Comparison of ENCODE assay signal across 1 cellular context in the genomic region with DNA sequence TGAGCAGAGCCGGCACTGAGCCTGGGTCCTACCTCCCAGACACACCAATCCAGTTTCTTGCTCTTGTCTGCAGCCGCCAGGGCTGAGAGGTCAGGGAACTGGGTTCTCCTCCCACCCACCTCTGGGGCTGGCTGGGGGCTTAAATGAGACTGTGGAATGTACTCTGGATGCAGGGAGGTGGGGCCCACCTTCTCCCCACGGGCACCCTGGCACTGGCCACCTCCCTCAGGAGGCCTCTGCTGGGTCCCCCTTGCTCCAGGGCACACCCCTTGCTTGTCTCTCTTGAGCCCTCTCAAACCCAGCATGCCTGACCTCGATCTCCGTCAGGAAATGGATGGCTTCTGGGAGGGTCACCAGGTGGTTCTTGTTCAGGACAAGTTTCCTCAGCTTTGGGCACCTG.
TF ChIP-seq lines count a peak whose summit lies in the region.

No MANE protein-coding gene starts in this region.

TF ChIP-seq in HEK293, 187 proteins besides CTCF, POLR2A, EP300 and RAD21:
- TF ChIP-seq, protein P1, sequence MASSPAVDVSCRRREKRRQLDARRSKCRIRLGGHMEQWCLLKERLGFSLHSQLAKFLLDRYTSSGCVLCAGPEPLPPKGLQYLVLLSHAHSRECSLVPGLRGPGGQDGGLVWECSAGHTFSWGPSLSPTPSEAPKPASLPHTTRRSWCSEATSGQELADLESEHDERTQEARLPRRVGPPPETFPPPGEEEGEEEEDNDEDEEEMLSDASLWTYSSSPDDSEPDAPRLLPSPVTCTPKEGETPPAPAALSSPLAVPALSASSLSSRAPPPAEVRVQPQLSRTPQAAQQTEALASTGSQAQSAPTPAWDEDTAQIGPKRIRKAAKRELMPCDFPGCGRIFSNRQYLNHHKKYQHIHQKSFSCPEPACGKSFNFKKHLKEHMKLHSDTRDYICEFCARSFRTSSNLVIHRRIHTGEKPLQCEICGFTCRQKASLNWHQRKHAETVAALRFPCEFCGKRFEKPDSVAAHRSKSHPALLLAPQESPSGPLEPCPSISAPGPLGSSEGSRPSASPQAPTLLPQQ (tag by site-specific recombination; IDR thresholded peaks at IDR 0.05) = peak; percentile 55; the same call in 1 of the 2 replicates
- no peak for TF ChIP-seq ZNF394 (tag by site-specific recombination; IDR thresholded peaks at IDR 0.05; ENCODE audit: borderline replicate concordance)
- TF ChIP-seq, protein P2, sequence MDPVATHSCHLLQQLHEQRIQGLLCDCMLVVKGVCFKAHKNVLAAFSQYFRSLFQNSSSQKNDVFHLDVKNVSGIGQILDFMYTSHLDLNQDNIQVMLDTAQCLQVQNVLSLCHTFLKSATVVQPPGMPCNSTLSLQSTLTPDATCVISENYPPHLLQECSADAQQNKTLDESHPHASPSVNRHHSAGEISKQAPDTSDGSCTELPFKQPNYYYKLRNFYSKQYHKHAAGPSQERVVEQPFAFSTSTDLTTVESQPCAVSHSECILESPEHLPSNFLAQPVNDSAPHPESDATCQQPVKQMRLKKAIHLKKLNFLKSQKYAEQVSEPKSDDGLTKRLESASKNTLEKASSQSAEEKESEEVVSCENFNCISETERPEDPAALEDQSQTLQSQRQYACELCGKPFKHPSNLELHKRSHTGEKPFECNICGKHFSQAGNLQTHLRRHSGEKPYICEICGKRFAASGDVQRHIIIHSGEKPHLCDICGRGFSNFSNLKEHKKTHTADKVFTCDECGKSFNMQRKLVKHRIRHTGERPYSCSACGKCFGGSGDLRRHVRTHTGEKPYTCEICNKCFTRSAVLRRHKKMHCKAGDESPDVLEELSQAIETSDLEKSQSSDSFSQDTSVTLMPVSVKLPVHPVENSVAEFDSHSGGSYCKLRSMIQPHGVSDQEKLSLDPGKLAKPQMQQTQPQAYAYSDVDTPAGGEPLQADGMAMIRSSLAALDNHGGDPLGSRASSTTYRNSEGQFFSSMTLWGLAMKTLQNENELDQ (tag by site-specific recombination; IDR thresholded peaks at IDR 0.05; ENCODE audit: low read depth) = no peak
- TF ChIP-seq ZNF391 (tag by site-specific recombination; IDR thresholded peaks at IDR 0.05; ENCODE audit: borderline replicate concordance, low read depth) = no peak
